In genomic region chr4:75715105-75715799, GRCh38 we compare ENCODE assay signal across 1 cellular context.
TF ChIP-seq lines count a peak whose summit lies in the region.

No MANE protein-coding gene starts in this region.

TF ChIP-seq in K562, 482 proteins besides CTCF, POLR2A, EP300 and RAD21:
- TF ChIP-seq MAFG (tag; conservative IDR thresholded peaks at IDR 0.05) (peak; percentile 41; the same call in 1 of the 2 replicates), NFE2 (IDR thresholded peaks at IDR 0.05; ENCODE audit: low read depth) (peak; percentile 44), KAT8 (IDR thresholded peaks at IDR 0.05; ENCODE audit: low read depth) (no peak), ZNF316 (IDR thresholded peaks at IDR 0.05) (peak; percentile 68), C11orf30 (IDR thresholded peaks at IDR 0.05; ENCODE audit: low read depth) (peak; percentile 51; the same call in 1 of the 2 replicates), KLF1 (tag; IDR thresholded peaks at IDR 0.05) (no peak)
TF ChIP-seq in K562: peak in this region for 4.
